Comparison of ENCODE assay signal across 8 cellular contexts in the genomic region with DNA sequence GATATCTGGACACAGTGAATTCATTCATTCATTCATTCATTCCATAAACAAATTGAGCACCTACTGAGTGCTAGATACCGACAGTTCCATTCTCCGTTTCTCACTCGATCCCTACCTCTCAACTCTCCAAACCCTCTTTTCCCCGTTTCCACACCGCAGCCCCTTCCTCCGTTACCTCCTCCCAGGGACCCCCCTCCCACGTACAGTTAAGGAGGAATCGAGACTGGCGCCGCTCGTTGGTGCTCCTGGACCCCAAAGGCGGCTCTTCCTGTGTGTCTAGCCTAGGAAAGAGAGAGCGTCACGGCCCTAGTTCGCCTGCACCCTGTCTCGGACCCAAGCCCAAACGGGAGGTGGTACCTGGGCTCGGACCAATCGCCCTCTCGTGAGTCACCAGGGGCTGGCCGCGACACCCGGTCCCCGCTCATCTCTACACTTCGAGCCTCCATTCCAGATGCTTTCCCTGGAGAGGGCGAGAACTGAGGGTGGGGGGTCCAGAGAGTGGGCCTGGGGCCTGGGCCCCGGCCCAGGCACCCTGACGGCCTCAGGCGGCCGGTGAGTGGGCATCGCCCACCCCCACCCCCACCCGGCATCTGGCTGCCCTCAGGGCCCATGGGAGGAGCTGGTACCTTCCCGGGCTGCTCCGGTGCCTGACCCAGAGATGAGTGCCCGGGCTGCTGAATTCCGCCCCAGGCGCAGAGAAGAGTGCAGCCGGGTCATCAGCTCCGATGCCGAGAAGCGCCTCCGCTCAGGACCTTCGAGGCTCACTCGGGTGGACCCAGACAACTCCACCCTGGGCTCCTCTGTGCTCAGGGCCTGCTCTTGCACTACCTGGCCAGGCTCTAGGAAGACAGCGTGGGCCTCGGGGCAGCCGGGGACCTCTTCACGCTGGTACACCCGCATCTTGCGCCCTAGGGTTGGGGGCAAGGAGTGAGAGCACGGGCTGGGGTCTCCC. TPM values are rescaled to one million over a fixed set of nuclear protein-coding genes. Genes with fewer than 3 reads are reported as not detected.
A peak's percentile ranks its signal among the peaks of the same experiment; 100 is the strongest.
DNase-seq lines count a peak whose midpoint lies in the region; ATAC-seq and TF ChIP-seq lines count a peak whose summit lies in the region.

No MANE protein-coding gene starts in this region.

- H3K4me3 ChIP-seq in left ventricle myocardium inferior, result peak overlapping the region; percentile 67
- H3K4me3 ChIP-seq in astrocyte of the cerebellum (ENCODE audit: low read depth, low read length), result peak overlapping the region; percentile 46
- H3K4me3 ChIP-seq in lung, result no peak overlapping the region
- H3K4me3 ChIP-seq in vagina, result peak overlapping the region; percentile 54 to 68

- peak overlapping the region; percentile 95 for H3K27ac ChIP-seq in left ventricle myocardium inferior (replicated peaks)
- H3K27ac ChIP-seq in lung (ENCODE audit: low read depth in 1 of 2, low read length in 1 of 2), result peak overlapping the region; percentile 86 to 90
- peak overlapping the region; percentile 90 for H3K27ac ChIP-seq in vagina

- H3K27me3 ChIP-seq in left ventricle myocardium inferior (ENCODE audit: low read depth), result no peaks in the 10 kb centered on the region
- H3K27me3 ChIP-seq in lung (ENCODE audit: control insufficient read depth, insufficient read depth), result no peaks in the 10 kb centered on the region
- no peaks in the 10 kb centered on the region for H3K27me3 ChIP-seq in vagina

- no peak for TF ChIP-seq POLR2A in vagina (IDR thresholded peaks at IDR 0.05)

- ATAC-seq in Right ventricle myocardium inferior (no peak), lung (ENCODE audit: insufficient read depth, low FRiP score) (no peak), HG03135 (IDR thresholded peaks at IDR 0.05; ENCODE audit: unreplicated experiment) (no peak)

- TF ChIP-seq CTCF in left ventricle myocardium inferior (IDR thresholded peaks at IDR 0.05; ENCODE audit: borderline replicate concordance), result no peak
- TF ChIP-seq CTCF in astrocyte of the cerebellum (IDR thresholded peaks at IDR 0.05; ENCODE audit: low read depth, low read length, missing control alignments), result no peak
- TF ChIP-seq CTCF in lung (IDR thresholded peaks at IDR 0.05; ENCODE audit: control extremely low read depth, extremely low read depth), result no peak
- TF ChIP-seq CTCF in vagina (IDR thresholded peaks at IDR 0.05), result no peak

- WGBS in lung, 2 donors, result 60 to 64% methylated on average over 51 of the region's 51 CpGs

- H3K36me3 ChIP-seq in left ventricle myocardium inferior (no peaks in the 10 kb centered on the region), lung (ENCODE audit: control insufficient read depth in 2 of 2, insufficient read depth in 2 of 2, low read length in 2 of 2) (no peaks in the 10 kb centered on the region), vagina (no peaks in the 10 kb centered on the region)

- no peaks in the 10 kb centered on the region for H3K9me3 ChIP-seq in left ventricle myocardium inferior (replicated peaks)
- H3K9me3 ChIP-seq in lung (ENCODE audit: control insufficient read depth in 2 of 2, insufficient read depth in 1 of 2, low read length in 1 of 2), result no peaks in the 10 kb centered on the region
- no peaks in the 10 kb centered on the region for H3K9me3 ChIP-seq in vagina

- in situ Hi-C loops in astrocyte of the cerebellum (cut with HindIII; ENCODE audit: low sequenced_read_pairs), result no loop called here

- intact Hi-C loops in left ventricle myocardium inferior (cut with micrococcal nuclease), result no loop called here
- intact Hi-C loops in Right ventricle myocardium inferior (cut with DNase I), result loop anchor here (5.0 kb wide), 2 partner anchors 35 to 160 kb away; partner anchors contain the start of gene SZRD1
- intact Hi-C loops in vagina (cut with DNase I), result loop anchor here (5.0 kb wide), 1 partner anchor 155 kb away; no protein-coding TSS in a partner anchor

- H3K4me1 ChIP-seq in left ventricle myocardium inferior (peaks cover 20% of the 10 kb centered on the region), lung (ENCODE audit: control insufficient read depth in 2 of 2, insufficient read depth in 2 of 2, low read length in 2 of 2) (peaks cover 0 to 2% of the 10 kb centered on the region in 2 donors), vagina (peaks cover 54% of the 10 kb centered on the region)

- DNase-seq in left ventricle myocardium inferior (no peak), Right ventricle myocardium inferior (ENCODE audit: missing footprints) (no peak), astrocyte of the cerebellum (ENCODE audit: low read depth) (no peak), lung (ENCODE audit: low spot score) (no peak), vagina (ENCODE audit: extremely low spot score in 2 of 2) (no peak), iPS-NIHi7 (ENCODE audit: extremely low spot score) (no peak)
- no peak for DNase-seq in effector CD4-positive, alpha-beta T cell

RNA-seq across cellular contexts. Expression of gene ARHGEF19, which starts 4.9 kb away (rescaled TPM):
- total RNA-seq in left ventricle myocardium inferior (2.2 TPM), Right ventricle myocardium inferior (2.8 TPM), lung (10 to 100 TPM; 17.1 to 17.3 TPM), vagina (19.4 TPM)
- polyA plus RNA-seq in lung, result 10 to 100 TPM in 1 of 2 donors, 1 to 10 TPM in 1; 9.5 to 12.5 TPM

RNA-seq across cellular contexts. Expression of gene CPLANE2, which starts 29.4 kb away (rescaled TPM):
- total RNA-seq in left ventricle myocardium inferior (9.7 TPM), Right ventricle myocardium inferior (11.8 TPM), lung (10 to 100 TPM in 1 of 2 donors, 1 to 10 TPM in 1; 4.5 to 13.7 TPM), vagina (1.2 TPM)
- 1 to 10 TPM; 5.3 to 5.9 TPM for polyA plus RNA-seq in lung

RNA-seq across cellular contexts. Expression of gene EPHA2, which starts 51.7 kb away (rescaled TPM):
- 9.6 TPM for total RNA-seq in left ventricle myocardium inferior
- total RNA-seq in Right ventricle myocardium inferior, result 7.3 TPM
- 10 to 100 TPM; 21.3 to 35.6 TPM for total RNA-seq in lung
- polyA plus RNA-seq in lung, result 10 to 100 TPM; 17.5 to 19.8 TPM
- 264 TPM for total RNA-seq in vagina
